In the genomic region with DNA sequence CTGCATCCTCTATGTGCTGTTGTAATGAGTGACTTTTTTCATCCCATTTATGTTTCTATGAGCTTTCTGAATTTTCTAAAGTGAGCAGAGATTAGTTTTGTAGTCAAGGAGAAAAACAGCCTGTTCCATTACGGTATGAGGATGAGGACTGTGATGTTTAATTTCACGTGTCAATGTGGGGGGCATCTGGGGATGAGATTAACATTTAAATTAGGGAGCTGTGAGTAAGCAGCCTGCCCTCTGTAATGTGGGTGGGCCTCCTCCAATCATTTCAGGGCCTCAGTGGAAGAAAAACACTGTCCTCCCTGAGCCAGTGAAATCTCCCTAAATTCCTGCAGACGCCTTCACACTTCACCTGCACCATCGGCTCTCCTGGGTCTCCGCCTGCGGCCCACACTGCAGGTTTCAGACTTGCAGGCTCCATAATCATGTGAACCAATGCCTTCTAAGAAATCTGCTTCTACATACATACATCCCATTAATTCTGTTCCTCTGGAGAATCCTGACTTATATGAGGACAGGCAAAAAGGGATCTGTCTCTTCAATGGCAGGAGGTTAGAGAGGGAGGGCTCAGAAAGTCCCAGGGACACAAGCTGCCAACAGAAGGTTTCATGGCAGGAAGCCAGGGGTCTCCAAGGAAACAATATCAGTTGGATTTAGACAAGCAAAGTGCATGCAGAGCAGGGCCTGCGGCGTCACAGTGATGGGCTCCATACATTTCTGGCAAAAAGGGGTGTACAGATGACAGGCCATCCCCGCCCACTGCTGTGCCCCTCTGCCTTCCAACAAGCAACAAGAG, we compare ENCODE assay signal across 16 cellular contexts.
DNase-seq lines count a peak whose midpoint lies in the region; ATAC-seq and TF ChIP-seq lines count a peak whose summit lies in the region.
"Had no signal": no experiment of that assay in that cellular context is flagged by ENCODE, and none has a peak within 500 bp of the region (broad histone marks: within the 10 kb centered on the region; RNA-seq: fewer than 3 reads in every experiment).

No MANE protein-coding gene starts in this region.

- TF ChIP-seq CTCF in chondrocyte (IDR thresholded peaks at IDR 0.05): no peak
- TF ChIP-seq CTCF in neural progenitor cell (IDR thresholded peaks at IDR 0.05): no peak
- TF ChIP-seq CTCF in upper lobe of left lung (IDR thresholded peaks at IDR 0.05): no peak

- ATAC-seq in upper lobe of left lung (ENCODE audit: low FRiP score in 2 of 2): no peak
- no peak for ATAC-seq in HG03175 (IDR thresholded peaks at IDR 0.05; ENCODE audit: unreplicated experiment)
- ATAC-seq: activated T-helper 17 cell treated with anti-CD3 and anti-CD28 coated beads, Interleukin-2, amount 50 U/mL, for 72 hours; esophagus mucosa; naive thymus-derived CD4-positive, alpha-beta T cell had no signal

- H3F3A ChIP-seq in neural progenitor cell (ENCODE audit: low read depth): no peaks in the 10 kb centered on the region

- no peak overlapping the region for H2BK12ac ChIP-seq in mesenchymal stem cell (ENCODE audit: low read length in 2 of 2)

- peak overlapping the region in 1 of 2 experiments; percentile 14 for H3K18ac ChIP-seq in mesenchymal stem cell (ENCODE audit: low read depth in 1 of 2, low read length in 2 of 2)

- no peak overlapping the region for H3K23ac ChIP-seq in mesenchymal stem cell (ENCODE audit: low read length in 2 of 2)

- H3K27ac Mint-ChIP-seq in chondrocyte (ENCODE audit: unreplicated experiment) (peak overlapping the region; percentile 38), neural progenitor cell (peak overlapping the region; percentile 34)
- H3K27ac Mint-ChIP-seq: activated T-helper 17 cell treated with anti-CD3 and anti-CD28 coated beads, Interleukin-2, amount 50 U/mL, for 72 hours had no signal

- in situ Hi-C loops in G401 (cut with HindIII; ENCODE audit: low sequenced_read_pairs): no loop called here

- no peak overlapping the region for H3K4me3 ChIP-seq in neural progenitor cell
- H3K4me3 ChIP-seq in upper lobe of left lung: no peak overlapping the region
- no peak overlapping the region for H3K4me3 ChIP-seq in mesenchymal stem cell (ENCODE audit: insufficient read depth in 1 of 2, low read depth in 1 of 2, low read length in 2 of 2)

- H3K14ac ChIP-seq in mesenchymal stem cell (ENCODE audit: low read length in 2 of 2): no peak overlapping the region

- no peak overlapping the region for H3K4me3 Mint-ChIP-seq in chondrocyte (ENCODE audit: unreplicated experiment)
- no peak overlapping the region for H3K4me3 Mint-ChIP-seq in neural progenitor cell
- H3K4me3 Mint-ChIP-seq: activated T-helper 17 cell treated with anti-CD3 and anti-CD28 coated beads, Interleukin-2, amount 50 U/mL, for 72 hours; naive thymus-derived CD4-positive, alpha-beta T cell had no signal

- H3K27me3 ChIP-seq in neural progenitor cell: no peaks in the 10 kb centered on the region
- no peaks in the 10 kb centered on the region for H3K27me3 ChIP-seq in upper lobe of left lung
- no peaks in the 10 kb centered on the region for H3K27me3 ChIP-seq in mesenchymal stem cell (ENCODE audit: control insufficient read depth in 1 of 2, insufficient read depth in 1 of 2, low read length in 2 of 2)

- H3K27ac ChIP-seq in neural progenitor cell (no peak overlapping the region), upper lobe of left lung (no peak overlapping the region), mesenchymal stem cell (ENCODE audit: low read length, poor library complexity, severe bottlenecking) (no peak overlapping the region)

- no peak overlapping the region for H3K4ac ChIP-seq in mesenchymal stem cell (ENCODE audit: low read depth in 1 of 2, low read length in 2 of 2)

- H2BK120ac ChIP-seq in mesenchymal stem cell (ENCODE audit: low read depth, low read length): no peak overlapping the region

- no peak for TF ChIP-seq EP300 in upper lobe of left lung (IDR thresholded peaks at IDR 0.05)

- H3K36me3 ChIP-seq in neural progenitor cell: no peaks in the 10 kb centered on the region
- peaks cover 0 to 46% (median 5%) of the 10 kb centered on the region in 4 donors for H3K36me3 ChIP-seq in upper lobe of left lung
- peaks cover 46 to 66% of the 10 kb centered on the region in 2 experiments for H3K36me3 ChIP-seq in mesenchymal stem cell (ENCODE audit: control insufficient read depth in 1 of 2, insufficient read depth in 2 of 2, low read depth in 1 of 2, low read length in 2 of 2)

- H3K27me3 Mint-ChIP-seq in chondrocyte (ENCODE audit: low read depth): no peaks in the 10 kb centered on the region
- peaks cover 2% of the 10 kb centered on the region for H3K27me3 Mint-ChIP-seq in neural progenitor cell (ENCODE audit: insufficient read depth, low read depth)
- H3K27me3 Mint-ChIP-seq: activated T-helper 17 cell treated with anti-CD3 and anti-CD28 coated beads, Interleukin-2, amount 50 U/mL, for 72 hours; naive thymus-derived CD4-positive, alpha-beta T cell had no signal

- peaks cover 47% of the 10 kb centered on the region for H3K36me3 Mint-ChIP-seq in chondrocyte (ENCODE audit: low read depth)
- no peaks in the 10 kb centered on the region for H3K36me3 Mint-ChIP-seq in neural progenitor cell

- peak; percentile 29 for DNase-seq in G401 (ENCODE audit: low spot score)
- DNase-seq in NCI-H446 (lab: John Stamatoyannopoulos, UW): peak; percentile 17 to 65
- DNase-seq in chondrocyte (ENCODE audit: low spot score): no peak
- DNase-seq in neural progenitor cell (ENCODE audit: low spot score): no peak
- DNase-seq in upper lobe of left lung: no peak
- no peak for DNase-seq in mesenchymal stem cell
- DNase-seq in RKO (ENCODE audit: low spot score): no peak
- DNase-seq: C1 segment of cervical spinal cord; central memory CD4-positive, alpha-beta T cell; naive thymus-derived CD4-positive, alpha-beta T cell; SIG-M5; stimulated activated CD4-positive, alpha-beta T cell treated with anti-CD3 and anti-CD28 coated beads, Interleukin-12 subunit alpha, Interleukin-12 subunit beta, amount 100 ng/mL, for 4 hours; stimulated activated CD8-positive, alpha-beta memory T cell treated with anti-CD3 and anti-CD28 coated beads, Interleukin-4, amount 100 ng/mL, for 48 hours had no signal

- H3K79me1 ChIP-seq in mesenchymal stem cell (replicated peaks; ENCODE audit: low read length, poor library complexity, severe bottlenecking): peaks cover 28% of the 10 kb centered on the region

- no peaks in the 10 kb centered on the region for H3K79me2 ChIP-seq in neural progenitor cell (ENCODE audit: low read depth)

- H2AFZ ChIP-seq in neural progenitor cell (replicated peaks): no peak overlapping the region
- H2AFZ ChIP-seq in mesenchymal stem cell (ENCODE audit: low read depth, low read length): no peak overlapping the region

- no peak overlapping the region for H4K91ac ChIP-seq in mesenchymal stem cell (ENCODE audit: low read length)

- H2BK5ac ChIP-seq in mesenchymal stem cell (ENCODE audit: low read depth, low read length, poor library complexity, severe bottlenecking): no peak overlapping the region

- 87% methylated on average over 9 of the region's 9 CpGs for WGBS in upper lobe of left lung, 2 donors
- 80% methylated on average over 9 of the region's 9 CpGs for WGBS in mesenchymal stem cell

- H3K4me2 ChIP-seq in neural progenitor cell (no peak overlapping the region), mesenchymal stem cell (ENCODE audit: low read length, poor library complexity, severe bottlenecking) (no peak overlapping the region)

- no peaks in the 10 kb centered on the region for H4K20me1 ChIP-seq in neural progenitor cell (ENCODE audit: low read depth)

- no peak for TF ChIP-seq POLR2A in upper lobe of left lung (IDR thresholded peaks at IDR 0.05)

- peaks cover 68% of the 10 kb centered on the region for H3K4me1 Mint-ChIP-seq in chondrocyte (ENCODE audit: low read depth)
- H3K4me1 Mint-ChIP-seq in neural progenitor cell: peaks cover 40% of the 10 kb centered on the region

- no peak overlapping the region for H2BK15ac ChIP-seq in mesenchymal stem cell (ENCODE audit: low read depth, poor library complexity, severe bottlenecking)

- H3K9me3 ChIP-seq in neural progenitor cell (ENCODE audit: low read depth) (no peaks in the 10 kb centered on the region), upper lobe of left lung (no peaks in the 10 kb centered on the region), mesenchymal stem cell (ENCODE audit: control insufficient read depth, low read length) (no peaks in the 10 kb centered on the region)

- H3K9me3 Mint-ChIP-seq in chondrocyte (ENCODE audit: low read depth) (no peaks in the 10 kb centered on the region), neural progenitor cell (no peaks in the 10 kb centered on the region)
- H3K9me3 Mint-ChIP-seq: activated T-helper 17 cell treated with anti-CD3 and anti-CD28 coated beads, Interleukin-2, amount 50 U/mL, for 72 hours had no signal

- no peak overlapping the region for H4K8ac ChIP-seq in mesenchymal stem cell (ENCODE audit: low read length)

- H3K9ac ChIP-seq in neural progenitor cell (no peak overlapping the region), mesenchymal stem cell (ENCODE audit: low read length) (no peak overlapping the region)

- no peak overlapping the region for H2AK5ac ChIP-seq in mesenchymal stem cell (ENCODE audit: low read length, severe bottlenecking)

- peaks cover 2% of the 10 kb centered on the region for H3K4me1 ChIP-seq in neural progenitor cell
- H3K4me1 ChIP-seq in upper lobe of left lung: peaks cover 0 to 4% (median 2%) of the 10 kb centered on the region in 4 donors
- peaks cover 12% of the 10 kb centered on the region for H3K4me1 ChIP-seq in mesenchymal stem cell (ENCODE audit: control insufficient read depth, insufficient read depth, low read depth, low read length)

Comparison
In these comparisons a context has a peak if more than half of its experiments do, and no peak if none do; other contexts are left out.
1. DNase-seq: peak in G401 (single experiment) and NCI-H446 (2 of 2); none in chondrocyte (single experiment), neural progenitor cell (single experiment), upper lobe of left lung (0 of 2), mesenchymal stem cell (single experiment) and RKO (single experiment).